In the genomic region with DNA sequence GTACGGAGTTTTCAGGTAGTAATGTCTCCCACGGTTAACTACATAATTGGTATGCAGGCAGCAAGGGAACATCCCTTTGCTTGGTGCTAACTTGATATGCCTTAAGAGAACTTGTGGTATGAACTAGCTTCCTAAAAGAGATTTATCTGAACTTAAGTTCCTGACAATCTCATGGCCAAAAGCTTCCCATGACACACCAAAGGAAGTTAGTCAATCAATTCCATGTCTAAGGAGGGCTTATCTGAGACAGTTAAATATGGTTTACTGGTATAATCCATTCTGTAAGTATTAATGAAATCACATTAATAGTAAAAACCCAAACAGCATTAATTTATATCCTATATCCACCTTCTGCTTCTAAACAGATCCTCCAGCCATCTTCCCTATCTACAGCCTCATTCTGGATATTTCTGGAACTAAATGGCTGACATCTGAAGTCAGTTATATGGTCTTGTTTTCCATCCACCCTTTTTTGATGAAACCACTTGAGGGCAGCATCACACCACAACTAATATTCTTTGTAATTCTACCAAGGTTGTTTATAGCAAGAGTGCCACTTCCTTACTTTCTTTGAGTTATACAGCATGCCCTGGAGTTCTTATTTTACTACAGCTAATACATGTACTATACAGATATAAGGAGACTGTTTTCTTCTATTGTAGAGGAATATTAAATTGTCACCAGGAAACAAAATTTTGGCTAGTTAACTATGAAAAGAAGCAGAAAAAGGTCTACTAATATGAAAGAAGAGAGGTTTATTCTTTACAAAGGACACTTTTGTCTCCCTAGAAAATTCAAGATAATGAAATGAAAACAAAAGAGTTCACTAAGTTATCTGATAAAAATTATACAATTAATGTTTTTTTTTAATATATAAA, we compare ENCODE assay signal across 8 cellular contexts. TPM values are rescaled to one million over a fixed set of nuclear protein-coding genes. Genes with fewer than 3 reads are reported as not detected.
DNase-seq lines count a peak whose midpoint lies in the region; FAIRE-seq and TF ChIP-seq lines count a peak whose summit lies in the region.

No MANE protein-coding gene starts in this region.

- DNase-seq in AG08395 (ENCODE audit: low spot score): peak; percentile 63
- DNase-seq in GM12891 (ENCODE audit: insufficient read length, low spot score): peak; percentile 15
- DNase-seq in HPDE6-E6E7 (ENCODE audit: extremely low spot score): peak; percentile 14
- peak; percentile 83 for DNase-seq in NCI-H82 (lab: John Stamatoyannopoulos, UW)
- DNase-seq in activated CD8-positive, alpha-beta memory T cell treated with anti-CD3 and anti-CD28 coated beads, Interleukin-2, amount 50 U/mL, for 4 hours: peak; percentile 31
- DNase-seq in frontal cortex (ENCODE audit: low spot score in 2 of 2): peak; percentile 5 to 29
- no peak for DNase-seq in activated T-helper 2 cell treated with anti-CD3 and anti-CD28 coated beads, Interferon-gamma antibody, Interleukin-2, Interleukin-4, amounts not matched to agents 10 μg/mL and 5 μg/mL and 100 μg/mL, durations not matched to agents 14 hours and 24 hours and 36 hours (ENCODE audit: low spot score)

- H3K9me3 ChIP-seq in parathyroid adenoma (ENCODE audit: control insufficient read depth, low read length): no peaks in the 10 kb centered on the region

- H3K4me3 ChIP-seq in parathyroid adenoma (ENCODE audit: low read depth, low read length): no peak overlapping the region

- intact Hi-C loops in activated T-helper 2 cell treated with anti-CD3 and anti-CD28 coated beads, Interferon-gamma antibody, Interleukin-2, Interleukin-4, amounts not matched to agents 10 μg/mL and 5 μg/mL and 100 μg/mL, durations not matched to agents 14 hours and 24 hours and 36 hours (cut with micrococcal nuclease): loop anchor here (1.0 to 5.0 kb wide), 2 partner anchors 314 to 602 kb away; no protein-coding TSS in a partner anchor

- no peaks in the 10 kb centered on the region for H3K36me3 ChIP-seq in parathyroid adenoma (ENCODE audit: control insufficient read depth, insufficient read depth, low read length)

- peak; percentile 93 for FAIRE-seq in GM12891 (lab: Jason Lieb, UNC)
- FAIRE-seq in frontal cortex (lab: Jason Lieb, UNC): peak; percentile 96

- H3K36me3 Mint-ChIP-seq in activated T-helper 2 cell treated with anti-CD3 and anti-CD28 coated beads, Interferon-gamma antibody, Interleukin-2, Interleukin-4, amounts not matched to agents 10 μg/mL and 5 μg/mL and 100 μg/mL, durations not matched to agents 14 hours and 24 hours and 36 hours (ENCODE audit: low read depth): no peaks in the 10 kb centered on the region

- no peak overlapping the region for H3K27ac Mint-ChIP-seq in activated T-helper 2 cell treated with anti-CD3 and anti-CD28 coated beads, Interferon-gamma antibody, Interleukin-2, Interleukin-4, amounts not matched to agents 10 μg/mL and 5 μg/mL and 100 μg/mL, durations not matched to agents 14 hours and 24 hours and 36 hours

- TF ChIP-seq CTCF in parathyroid adenoma (IDR thresholded peaks at IDR 0.05): peak; percentile 47

- no peak overlapping the region for H3K27ac ChIP-seq in parathyroid adenoma

- TF ChIP-seq POLR2A in GM12891 (IDR thresholded peaks at IDR 0.05; ENCODE audit: low read depth, low read length): no peak

- no peaks in the 10 kb centered on the region for H3K79me2 ChIP-seq in parathyroid adenoma

- H3K9me3 Mint-ChIP-seq in activated T-helper 2 cell treated with anti-CD3 and anti-CD28 coated beads, Interferon-gamma antibody, Interleukin-2, Interleukin-4, amounts not matched to agents 10 μg/mL and 5 μg/mL and 100 μg/mL, durations not matched to agents 14 hours and 24 hours and 36 hours: no peaks in the 10 kb centered on the region

- H3K27me3 Mint-ChIP-seq in activated T-helper 2 cell treated with anti-CD3 and anti-CD28 coated beads, Interferon-gamma antibody, Interleukin-2, Interleukin-4, amounts not matched to agents 10 μg/mL and 5 μg/mL and 100 μg/mL, durations not matched to agents 14 hours and 24 hours and 36 hours (ENCODE audit: low read depth): no peaks in the 10 kb centered on the region

- H3K9ac ChIP-seq in parathyroid adenoma: no peak overlapping the region

- no peak overlapping the region for H3K4me3 Mint-ChIP-seq in activated T-helper 2 cell treated with anti-CD3 and anti-CD28 coated beads, Interferon-gamma antibody, Interleukin-2, Interleukin-4, amounts not matched to agents 10 μg/mL and 5 μg/mL and 100 μg/mL, durations not matched to agents 14 hours and 24 hours and 36 hours (ENCODE audit: low read depth)

- H3K4me1 ChIP-seq in parathyroid adenoma: no peaks in the 10 kb centered on the region

- H3K27me3 ChIP-seq in parathyroid adenoma (ENCODE audit: control insufficient read depth, insufficient read depth, low read length): no peaks in the 10 kb centered on the region

- peaks cover 3% of the 10 kb centered on the region for H3K4me1 Mint-ChIP-seq in activated T-helper 2 cell treated with anti-CD3 and anti-CD28 coated beads, Interferon-gamma antibody, Interleukin-2, Interleukin-4, amounts not matched to agents 10 μg/mL and 5 μg/mL and 100 μg/mL, durations not matched to agents 14 hours and 24 hours and 36 hours (ENCODE audit: low read depth)

- no peak overlapping the region for H2AFZ ChIP-seq in parathyroid adenoma

- H3K4me2 ChIP-seq in parathyroid adenoma (ENCODE audit: low read length): no peak overlapping the region

TF ChIP-seq in GM12891, 5 proteins besides CTCF, POLR2A, EP300 and RAD21:
- peak; percentile 70; the same call in 1 of the 2 replicates for TF ChIP-seq SPI1 (IDR thresholded peaks at IDR 0.05; ENCODE audit: low read depth, low read length)
- no peak for TF ChIP-seq TAF1 (IDR thresholded peaks at IDR 0.05; ENCODE audit: low read depth, low read length)
- TF ChIP-seq POLR2AphosphoS5 (IDR thresholded peaks at IDR 0.05; ENCODE audit: low read depth, low read length): no peak

RNA-seq across cellular contexts. Expression of a gene that starts 34.7 kb away (rescaled TPM):
- 0.03 TPM for polyA plus RNA-seq in GM12891 (2012; ENCODE audit: low read depth, missing spikeins)
- total RNA-seq in frontal cortex: not detected
- total RNA-seq in activated T-helper 2 cell treated with anti-CD3 and anti-CD28 coated beads, Interferon-gamma antibody, Interleukin-2, Interleukin-4, amounts not matched to agents 10 μg/mL and 5 μg/mL and 100 μg/mL, durations not matched to agents 14 hours and 24 hours and 36 hours: not detected in 2 replicates
